ENCODE assay signal across 10 cellular contexts in genomic region chr17:15981208-15981607, GRCh38. TPM values are rescaled to one million over a fixed set of nuclear protein-coding genes. Genes with fewer than 3 reads are reported as not detected.
DNase-seq lines count a peak whose midpoint lies in the region; ATAC-seq, FAIRE-seq and TF ChIP-seq lines count a peak whose summit lies in the region.
"Had no signal": no experiment of that assay in that cellular context is flagged by ENCODE, and none has a peak within 500 bp of the region (broad histone marks: within the 10 kb centered on the region; RNA-seq: fewer than 3 reads in every experiment).

No MANE protein-coding gene starts in this region.

- H3K4me2 ChIP-seq in GM12878 (ENCODE audit: control insufficient read depth, insufficient read depth) = peak overlapping the region; percentile 56

- DNase-seq in GM06990 (ENCODE audit: extremely low read depth, insufficient read length) = peak; percentile 53
- peak; percentile 65 for DNase-seq in GM20000 (ENCODE audit: low spot score)
- peak; percentile 55 for DNase-seq in GM12878 (ENCODE audit: low read depth, low spot score)
- DNase-seq in NK-92 treated with Interleukin-12 subunit alpha and Interleukin-12 subunit beta, amount 100 ng/mL, for 24 hours (lab: John Stamatoyannopoulos, UW) = no peak
- DNase-seq in C1 segment of cervical spinal cord (lab: John Stamatoyannopoulos, UW) = no peak
- no peak for DNase-seq in NCI-H1694 (lab: John Stamatoyannopoulos, UW)
- no peak for DNase-seq in ovary
- DNase-seq: foreskin melanocyte, NCI-H1436 had no signal

- peak; percentile 80 for FAIRE-seq in GM12878 (lab: Jason Lieb, UNC)

- in situ Hi-C loops in GM12878 (cut with MboI) = loop anchor here (25.0 kb wide), 2 partner anchors 419 to 719 kb away; partner anchors contain the start of genes PMP22 and TVP23C

- intact Hi-C loops in GM12878 (cut with micrococcal nuclease; ENCODE audit: unreplicated experiment) (no loop called here), ovary (cut with DNase I) (no loop called here)

- no TSS peak for BruUV-seq in GM12878 (replicated peaks; lab: Mats Ljungman, UMichigan)

- WGBS in GM12878 (ENCODE audit: insufficient coverage, insufficient replicate concordance, low lambda C conversion rate, missing lambda C conversion rate) = 5% methylated on average over 2 of the region's 2 CpGs
- WGBS in ovary, 3 donors = 49 to 62% (median 50%) methylated on average over 2 of the region's 2 CpGs

- TF ChIP-seq EP300 in GM12878 (IDR thresholded peaks at IDR 0.05; ENCODE audit: borderline replicate concordance in 1 of 2, control insufficient read depth in 1 of 2, low read depth in 2 of 2, low read length in 2 of 2) (peak in 1 of 2 experiments; percentile 38; a peak in 2 of 4 replicates), ovary (IDR thresholded peaks at IDR 0.05) (no peak)

- H3K36me3 ChIP-seq in GM06990 (ENCODE audit: control insufficient read depth, insufficient read depth, low read length) (no peaks in the 10 kb centered on the region; the same call in 1 of the 2 replicates), GM12878 (ENCODE audit: control insufficient read depth in 2 of 2, insufficient read depth in 2 of 2, low read length in 1 of 2) (no peaks in the 10 kb centered on the region), ovary (no peaks in the 10 kb centered on the region)

- POLR2A ChIA-PET in GM12878 (lab: Charles Lee) = no interaction called here

- no peaks in the 10 kb centered on the region for H3K79me2 ChIP-seq in GM12878 (ENCODE audit: control insufficient read depth, insufficient read depth, low read length)

- 0 out of 2 replicates have a peak, but pooled peaks cover 3% of the 10 kb centered on the region for H4K20me1 ChIP-seq in GM12878 (ENCODE audit: control insufficient read depth, insufficient read depth)

- H3K27me3 ChIP-seq in GM06990 (replicated peaks; ENCODE audit: control insufficient read depth, insufficient read depth, low read length) (no peaks in the 10 kb centered on the region), GM12878 (replicated peaks in 1 of 2; ENCODE audit: control insufficient read depth in 2 of 2, insufficient read depth in 2 of 2, low read length in 1 of 2) (no peaks in the 10 kb centered on the region), ovary (no peaks in the 10 kb centered on the region)

- SMC1A ChIA-PET in GM12878 (lab: Charles Lee; ENCODE audit: uncharacterized antibody, unreplicated experiment) = interaction anchor here (0.7 to 1.8 kb wide), 2 partner anchors 17 to 23 kb away, joined by 3 to 5 read pairs; no protein-coding TSS in a partner anchor

- peaks cover 17% of the 10 kb centered on the region for H3K4me1 ChIP-seq in GM12878 (ENCODE audit: control insufficient read depth, insufficient read depth, low read length)
- no peaks in the 10 kb centered on the region for H3K4me1 ChIP-seq in ovary (ENCODE audit: insufficient read depth)

- TF ChIP-seq POLR2A in GM12878 (IDR thresholded peaks at IDR 0.05; ENCODE audit: low read depth, low read length) = no peak
- no peak for TF ChIP-seq POLR2A in ovary (IDR thresholded peaks at IDR 0.05)

- RAD21 ChIA-PET in GM12878 (lab: Charles Lee; ENCODE audit: unreplicated experiment) = interaction anchor here (0.7 kb wide), 1 partner anchor 232 kb away, joined by 3 read pairs; no protein-coding TSS in a partner anchor

- H3K9me3 ChIP-seq in GM12878 (replicated peaks; ENCODE audit: control insufficient read depth, insufficient read depth, low read length) = no peaks in the 10 kb centered on the region
- no peaks in the 10 kb centered on the region for H3K9me3 ChIP-seq in ovary

- no peak overlapping the region for H3K9ac ChIP-seq in GM12878 (ENCODE audit: control insufficient read depth, insufficient read depth, low read length)

- ATAC-seq in HG03558 (IDR thresholded peaks at IDR 0.05; ENCODE audit: extremely low read depth, unreplicated experiment) = peak; percentile 75
- peak; percentile 98 for ATAC-seq in GM12878

- no peak overlapping the region for H2AFZ ChIP-seq in GM12878 (ENCODE audit: control insufficient read depth, low read depth, low read length)

- TF ChIP-seq CTCF in GM06990 (IDR thresholded peaks at IDR 0.05; ENCODE audit: insufficient read depth, low read length, poor library complexity, severe bottlenecking) = no peak
- no peak for TF ChIP-seq CTCF in GM20000 (IDR thresholded peaks at IDR 0.05; ENCODE audit: extremely low read depth, missing control alignments)
- no peak for TF ChIP-seq CTCF in GM12878 (IDR thresholded peaks at IDR 0.05 in 2 of 3, conservative IDR thresholded peaks at IDR 0.05 in 1 of 3; ENCODE audit: control insufficient read depth in 2 of 3, extremely low read depth in 1 of 3, insufficient read depth in 1 of 3, low read depth in 3 of 3, low read length in 3 of 3)
- TF ChIP-seq CTCF in ovary (IDR thresholded peaks at IDR 0.05) = no peak

- no peak for TF ChIP-seq RAD21 in GM12878 (IDR thresholded peaks at IDR 0.05; ENCODE audit: insufficient read depth, low read depth, low read length)

- no peak overlapping the region for H3K4me3 ChIP-seq in GM06990 (replicated peaks; ENCODE audit: low read depth, low read length)
- H3K4me3 ChIP-seq in GM12878 = no peak overlapping the region
- H3K4me3 ChIP-seq in ovary = no peak overlapping the region

- CTCF ChIA-PET in GM12878 (lab: Yijun Ruan, JAX) = no interaction called here

- H3K27ac ChIP-seq in GM12878 (ENCODE audit: control insufficient read depth, insufficient read depth) = no peak overlapping the region
- no peak overlapping the region for H3K27ac ChIP-seq in ovary

TF ChIP-seq in GM12878, 131 proteins besides CTCF, POLR2A, EP300 and RAD21 (continues in another document):
- peak; percentile 50; the same call in 1 of the 2 replicates for TF ChIP-seq TBL1XR1 (IDR thresholded peaks at IDR 0.05; ENCODE audit: low read depth, low read length)
- TF ChIP-seq RCOR1 (conservative IDR thresholded peaks at IDR 0.05; ENCODE audit: low read depth, low read length) = no peak

RNA-seq across cellular contexts. Expression of gene ZSWIM7, which starts 18.3 kb away (rescaled TPM):
- total RNA-seq in GM12878 (2013; cell fraction: nucleolus; rRNA removed) = 1.5 and 3.7 TPM in 2 replicates
- total RNA-seq in GM12878 (2014; rRNA removed) = 10.5 and 10.8 TPM in 2 replicates
- 5.9 and 7.1 TPM in 2 replicates for total RNA-seq in GM12878 (2014; rRNA removed; fragmentation: Illumina TruSeq; extraction: Trizol)
- 8.2 and 8.6 TPM in 2 replicates for total RNA-seq in GM12878 (2021)
- polyA plus RNA-seq in GM12878 (2011; ENCODE audit: low read depth) = 9.2 TPM
- 9.8 and 10.7 TPM in 2 replicates for polyA plus RNA-seq in GM12878 (2011; rRNA removed)
- polyA plus RNA-seq in GM12878 (2011; cell fraction: cytosol; rRNA removed) = 9.8 and 11.7 TPM in 2 replicates
- 4.5 and 6.3 TPM in 2 replicates for polyA plus RNA-seq in GM12878 (2011; cell fraction: nucleus; rRNA removed)
- polyA plus RNA-seq in GM12878 (2012) = 3.6 and 7.4 TPM in 2 replicates
- 7.0 and 11.2 TPM in 2 replicates for polyA plus RNA-seq in GM12878 (2014; fragmentation: Illumina TruSeq; extraction: Trizol)
- 1 to 10 TPM; 7.2 to 9.2 TPM for polyA plus RNA-seq in GM12878 (2014; fragmentation: Nextera tagmentation; extraction: Ambion mirVana)
- 14.6 and 17.9 TPM in 2 replicates for polyA plus RNA-seq in GM12878 (2014; rRNA removed)
- polyA plus RNA-seq in GM12878 (2016; fragmentation: Nextera tagmentation; extraction: Ambion mirVana) = 10 to 100 TPM; 25.8 to 26.6 TPM
- polyA minus RNA-seq in GM12878 (2011; rRNA and poly(A)+ RNA removed) = 2.6 and 3.7 TPM in 2 replicates
- polyA minus RNA-seq in GM12878 (2011; cell fraction: cytosol; rRNA and poly(A)+ RNA removed) = 2.5 TPM in 1 of 2 replicates, not detected in the other
- polyA minus RNA-seq in GM12878 (2011; cell fraction: nucleus; rRNA and poly(A)+ RNA removed) = 0.86 and 0.97 TPM in 2 replicates
- total RNA-seq in ovary = 10 to 100 TPM; 14.4 to 36.2 (median 23.4) TPM
- 10 to 100 TPM; 34.7 to 62.5 TPM for polyA plus RNA-seq in ovary

RNA-seq across cellular contexts. Expression of gene TTC19, which starts 18.4 kb away (rescaled TPM):
- total RNA-seq in GM12878 (2013; cell fraction: nucleolus; rRNA removed) = 60.1 and 66.5 TPM in 2 replicates
- 25.1 and 28.4 TPM in 2 replicates for total RNA-seq in GM12878 (2014; rRNA removed)
- total RNA-seq in GM12878 (2014; rRNA removed; fragmentation: Illumina TruSeq; extraction: Trizol) = 18.5 and 19.2 TPM in 2 replicates
- 18.4 and 21.2 TPM in 2 replicates for total RNA-seq in GM12878 (2021)
- 9.5 TPM for polyA plus RNA-seq in GM12878 (2011; ENCODE audit: low read depth)
- 5.3 and 8.9 TPM in 2 replicates for polyA plus RNA-seq in GM12878 (2011; rRNA removed)
- polyA plus RNA-seq in GM12878 (2011; cell fraction: cytosol; rRNA removed) = 4.7 and 4.9 TPM in 2 replicates
- polyA plus RNA-seq in GM12878 (2011; cell fraction: nucleus; rRNA removed) = 8.9 and 16.3 TPM in 2 replicates
- polyA plus RNA-seq in GM12878 (2012) = 13.1 and 15.1 TPM in 2 replicates
- polyA plus RNA-seq in GM12878 (2014; fragmentation: Illumina TruSeq; extraction: Trizol) = 21.0 and 26.5 TPM in 2 replicates
- polyA plus RNA-seq in GM12878 (2014; fragmentation: Nextera tagmentation; extraction: Ambion mirVana) = 10 to 100 TPM in 1 of 2 experiments, 1 to 10 TPM in 1; 8.3 to 12.3 TPM
- 10.8 and 14.0 TPM in 2 replicates for polyA plus RNA-seq in GM12878 (2014; rRNA removed)
- 10 to 100 TPM; 26.7 to 29.8 TPM for polyA plus RNA-seq in GM12878 (2016; fragmentation: Nextera tagmentation; extraction: Ambion mirVana)
- polyA minus RNA-seq in GM12878 (2011; rRNA and poly(A)+ RNA removed) = 7.2 and 7.7 TPM in 2 replicates
- 2.9 and 7.0 TPM in 2 replicates for polyA minus RNA-seq in GM12878 (2011; cell fraction: cytosol; rRNA and poly(A)+ RNA removed)
- polyA minus RNA-seq in GM12878 (2011; cell fraction: nucleus; rRNA and poly(A)+ RNA removed) = 14.1 and 33.3 TPM in 2 replicates
- 10 to 100 TPM; 28.4 to 80.0 (median 34.3) TPM for total RNA-seq in ovary
- polyA plus RNA-seq in ovary = 10 to 100 TPM; 19.2 to 32.4 TPM

RNA-seq across cellular contexts. Expression of gene ADORA2B, which starts 36.3 kb away (rescaled TPM):
- total RNA-seq in GM12878 (2013; cell fraction: nucleolus; rRNA removed) = 0.29 and 0.44 TPM in 2 replicates
- 0.11 and 0.17 TPM in 2 replicates for total RNA-seq in GM12878 (2014; rRNA removed)
- 0.14 and 0.22 TPM in 2 replicates for total RNA-seq in GM12878 (2014; rRNA removed; fragmentation: Illumina TruSeq; extraction: Trizol)
- total RNA-seq in GM12878 (2021) = 0.21 and 0.31 TPM in 2 replicates
- not detected for polyA plus RNA-seq in GM12878 (2011; ENCODE audit: low read depth)
- polyA plus RNA-seq in GM12878 (2011; rRNA removed) = 0.15 and 0.19 TPM in 2 replicates
- polyA plus RNA-seq in GM12878 (2011; cell fraction: cytosol; rRNA removed) = 0.27 and 0.28 TPM in 2 replicates
- polyA plus RNA-seq in GM12878 (2011; cell fraction: nucleus; rRNA removed) = 0.06 TPM in 1 of 2 replicates, not detected in the other
- 0.28 TPM in 1 of 2 replicates, not detected in the other for polyA plus RNA-seq in GM12878 (2012)
- polyA plus RNA-seq in GM12878 (2014; fragmentation: Illumina TruSeq; extraction: Trizol) = 0.09 TPM in 1 of 2 replicates, not detected in the other
- polyA plus RNA-seq in GM12878 (2014; fragmentation: Nextera tagmentation; extraction: Ambion mirVana) = under 1 TPM; 0.13 to 0.16 TPM
- polyA plus RNA-seq in GM12878 (2014; rRNA removed) = 0.05 and 0.11 TPM in 2 replicates
- polyA plus RNA-seq in GM12878 (2016; fragmentation: Nextera tagmentation; extraction: Ambion mirVana) = under 1 TPM; 0.35 to 0.42 TPM
- polyA minus RNA-seq in GM12878 (2011; rRNA and poly(A)+ RNA removed) = 0.26 and 0.37 TPM in 2 replicates
- polyA minus RNA-seq in GM12878 (2011; cell fraction: cytosol; rRNA and poly(A)+ RNA removed) = not detected in 2 replicates
- 0.24 TPM in 1 of 2 replicates, not detected in the other for polyA minus RNA-seq in GM12878 (2011; cell fraction: nucleus; rRNA and poly(A)+ RNA removed)
- 1 to 10 TPM in 1 of 7 donors, under 1 TPM in 3, not detected in 3; 0.13 to 1.0 (median 0.28) TPM for total RNA-seq in ovary
- under 1 TPM; 0.06 to 0.72 TPM for polyA plus RNA-seq in ovary

Comparison
In these comparisons a context has a peak if more than half of its experiments do, and no peak if none do; other contexts are left out.
1. DNase-seq: peak in GM06990 (single experiment), GM20000 (single experiment) and GM12878 (single experiment); none in NK-92 treated with Interleukin-12 subunit alpha and Interleukin-12 subunit beta, amount 100 ng/mL, for 24 hours (single experiment), C1 segment of cervical spinal cord (0 of 14), NCI-H1694 (single experiment) and ovary (0 of 5).